ENCODE assay signal across 18 cellular contexts in the genomic region with DNA sequence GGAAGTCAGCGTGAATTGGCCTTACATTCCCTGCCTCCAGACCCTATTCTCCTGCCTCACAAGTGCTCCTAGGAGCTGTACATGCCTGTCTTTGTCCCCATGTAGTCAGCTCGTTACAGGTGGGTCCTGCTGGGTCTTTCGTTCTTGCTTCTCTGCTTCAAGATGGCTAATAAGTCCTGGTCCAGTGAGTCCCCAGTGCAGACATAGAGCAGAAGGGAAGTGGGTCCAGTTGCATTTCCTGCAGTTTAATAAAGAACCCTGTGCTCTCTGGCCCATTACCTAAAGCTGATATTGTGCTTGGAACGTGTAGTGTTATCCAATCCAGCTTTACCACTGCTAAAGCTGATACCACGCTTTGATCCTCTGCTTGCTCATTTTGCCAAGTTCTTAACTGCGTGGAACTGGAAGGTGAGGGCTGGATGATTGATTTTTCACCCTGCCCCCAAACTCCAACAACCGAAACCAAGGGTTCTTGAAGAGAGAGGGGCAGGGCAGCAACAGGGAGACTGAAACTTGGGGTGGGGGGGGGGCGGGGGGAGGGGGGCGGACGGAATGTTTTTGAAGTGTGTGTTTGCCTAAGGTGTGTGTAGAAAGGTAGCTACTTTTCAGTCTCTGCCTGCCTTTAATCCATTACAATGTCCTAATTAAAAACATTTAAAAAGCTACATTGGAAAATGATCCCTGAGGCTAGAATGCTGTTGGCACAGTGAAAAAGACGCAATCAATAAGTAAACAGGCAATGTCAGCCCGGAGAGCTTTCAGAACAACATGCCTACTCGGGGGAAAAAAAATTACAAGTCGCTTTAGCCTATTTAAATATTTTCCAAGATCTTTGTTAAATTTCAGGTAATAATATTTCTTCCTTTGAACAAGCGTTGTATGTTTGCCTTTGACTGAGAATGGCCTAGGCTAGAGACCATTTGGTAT. TPM values are rescaled to one million over a fixed set of nuclear protein-coding genes. Genes with fewer than 3 reads are reported as not detected.
DNase-seq lines count a peak whose midpoint lies in the region; ATAC-seq and TF ChIP-seq lines count a peak whose summit lies in the region.
"Had no signal": no experiment of that assay in that cellular context is flagged by ENCODE, and none has a peak within 500 bp of the region (broad histone marks: within the 10 kb centered on the region; RNA-seq: fewer than 3 reads in every experiment).

No MANE protein-coding gene starts in this region.

- H3K4me3 Mint-ChIP-seq in stimulated activated memory B cell treated with anti-CD40 and anti-IgM and Interleukin-4, amounts not matched to agents 10 μg/mL and 1 μg/mL and 100 μg/mL, for 72 hours = no peak overlapping the region
- H3K4me3 Mint-ChIP-seq in MCF 10A (ENCODE audit: unreplicated experiment) = no peak overlapping the region
- H3K4me3 Mint-ChIP-seq: activated CD4-positive, alpha-beta T cell treated with anti-CD3 and anti-CD28 coated beads for 36 hours; activated T-helper 1 cell treated with anti-CD3 and anti-CD28 coated beads, Interleukin-12 subunit alpha, Interleukin-12 subunit beta, Interleukin-2, Interleukin-4 antibody, amounts not matched to agents 30 ng/mL and 10 ng/mL and 1 ng/mL, durations not matched to agents 14 hours and 24 hours and 36 hours had no signal

- H3K27me3 Mint-ChIP-seq in stimulated activated memory B cell treated with anti-CD40 and anti-IgM and Interleukin-4, amounts not matched to agents 10 μg/mL and 1 μg/mL and 100 μg/mL, for 72 hours = no peaks in the 10 kb centered on the region
- no peaks in the 10 kb centered on the region for H3K27me3 Mint-ChIP-seq in MCF 10A (ENCODE audit: insufficient read depth, unreplicated experiment)
- H3K27me3 Mint-ChIP-seq: activated CD4-positive, alpha-beta T cell treated with anti-CD3 and anti-CD28 coated beads for 36 hours had no signal

- POLR2A ChIA-PET in MCF 10A (lab: Yijun Ruan, JAX) = no interaction called here

- DNase-seq in NCI-H748 (lab: John Stamatoyannopoulos, UW; ENCODE audit: unreplicated experiment) = peak; percentile 16
- no peak for DNase-seq in NCI-H748 treated with DMSO at 0.1 percent for 48 hours (lab: John Stamatoyannopoulos, UW)
- DNase-seq in NCI-H1417 (lab: John Stamatoyannopoulos, UW) = peak; percentile 26 to 88 (median 62)
- DNase-seq in left lung = peak in 1 of 2 donors; percentile 48
- no peak for DNase-seq in MCF 10A (ENCODE audit: unreplicated experiment)
- DNase-seq in cerebellum (ENCODE audit: low spot score) = no peak
- DNase-seq: activated CD4-positive, alpha-beta T cell treated with anti-CD3 and anti-CD28 coated beads for 36 hours; amygdala; GF-D8; NCI-H2029; NK-92 treated with Interleukin-12 subunit alpha and Interleukin-12 subunit beta, amount 100 ng/mL, for 24 hours; ovary; SHP77; substantia nigra; T-helper 2 cell had no signal

- H3K9me3 Mint-ChIP-seq in stimulated activated memory B cell treated with anti-CD40 and anti-IgM and Interleukin-4, amounts not matched to agents 10 μg/mL and 1 μg/mL and 100 μg/mL, for 72 hours = peaks cover 5% of the 10 kb centered on the region
- H3K9me3 Mint-ChIP-seq in MCF 10A (ENCODE audit: unreplicated experiment) = no peaks in the 10 kb centered on the region

- intact Hi-C loops in left lung (cut with DNase I) (no loop called here), MCF 10A (cut with micrococcal nuclease) (no loop called here)

- H3K9me3 ChIP-seq in left lung = no peaks in the 10 kb centered on the region
- H3K9me3 ChIP-seq: ovary had no signal

- H3K4me3 ChIP-seq in left lung = no peak overlapping the region
- H3K4me3 ChIP-seq: ovary had no signal

- peaks cover 52% of the 10 kb centered on the region for H3K36me3 Mint-ChIP-seq in stimulated activated memory B cell treated with anti-CD40 and anti-IgM and Interleukin-4, amounts not matched to agents 10 μg/mL and 1 μg/mL and 100 μg/mL, for 72 hours
- no peaks in the 10 kb centered on the region for H3K36me3 Mint-ChIP-seq in MCF 10A (ENCODE audit: insufficient read depth, unreplicated experiment)

- CTCF ChIA-PET in MCF 10A (lab: Yijun Ruan, JAX) = interaction anchor here (0.6 kb wide), 1 partner anchor 20 kb away, joined by 3 read pairs; no protein-coding TSS in a partner anchor

- no peaks in the 10 kb centered on the region for H3K27me3 ChIP-seq in left lung
- H3K27me3 ChIP-seq: ovary had no signal

- no peaks in the 10 kb centered on the region for H3K36me3 ChIP-seq in left lung
- H3K36me3 ChIP-seq: ovary had no signal

- H3K4me1 Mint-ChIP-seq in stimulated activated memory B cell treated with anti-CD40 and anti-IgM and Interleukin-4, amounts not matched to agents 10 μg/mL and 1 μg/mL and 100 μg/mL, for 72 hours = peaks cover 66% of the 10 kb centered on the region
- H3K4me1 Mint-ChIP-seq in MCF 10A (ENCODE audit: insufficient read depth, unreplicated experiment) = peaks cover 11% of the 10 kb centered on the region

- peaks cover 8 to 19% of the 10 kb centered on the region in 2 donors for H3K4me1 ChIP-seq in left lung

- peak overlapping the region; percentile 91 for H3K27ac Mint-ChIP-seq in stimulated activated memory B cell treated with anti-CD40 and anti-IgM and Interleukin-4, amounts not matched to agents 10 μg/mL and 1 μg/mL and 100 μg/mL, for 72 hours
- H3K27ac Mint-ChIP-seq in MCF 10A (ENCODE audit: low read depth, unreplicated experiment) = no peak overlapping the region

- TF ChIP-seq CTCF in left lung (IDR thresholded peaks at IDR 0.05) = no peak
- no peak for TF ChIP-seq CTCF in MCF 10A (IDR thresholded peaks at IDR 0.05; ENCODE audit: unreplicated experiment)

- ATAC-seq in left lung (peak; percentile 72), SK-N-SH treated with all-trans-retinoic acid at 6 μM for 48 hours (no peak)
- ATAC-seq in stimulated activated memory B cell treated with anti-CD40 and anti-IgM and Interleukin-4, amounts not matched to agents 10 μg/mL and 1 μg/mL and 100 μg/mL, for 72 hours = peak; percentile 57
- ATAC-seq: activated CD4-positive, alpha-beta T cell treated with anti-CD3 and anti-CD28 coated beads for 36 hours had no signal

- H3K27ac ChIP-seq in left lung = peak overlapping the region; percentile 76 to 80
- H3K27ac ChIP-seq: ovary had no signal

- BruUV-seq in MCF 10A (replicated peaks; lab: Mats Ljungman, UMichigan) = no TSS peak

TF ChIP-seq in SK-N-SH treated with all-trans-retinoic acid at 6 μM for 48 hours, 23 proteins besides CTCF, POLR2A, EP300 and RAD21:
- no peak for TF ChIP-seq BACH2 (CRISPR knock-in tag; IDR thresholded peaks at IDR 0.05; ENCODE audit: borderline replicate concordance)
- TF ChIP-seq, protein P1, sequence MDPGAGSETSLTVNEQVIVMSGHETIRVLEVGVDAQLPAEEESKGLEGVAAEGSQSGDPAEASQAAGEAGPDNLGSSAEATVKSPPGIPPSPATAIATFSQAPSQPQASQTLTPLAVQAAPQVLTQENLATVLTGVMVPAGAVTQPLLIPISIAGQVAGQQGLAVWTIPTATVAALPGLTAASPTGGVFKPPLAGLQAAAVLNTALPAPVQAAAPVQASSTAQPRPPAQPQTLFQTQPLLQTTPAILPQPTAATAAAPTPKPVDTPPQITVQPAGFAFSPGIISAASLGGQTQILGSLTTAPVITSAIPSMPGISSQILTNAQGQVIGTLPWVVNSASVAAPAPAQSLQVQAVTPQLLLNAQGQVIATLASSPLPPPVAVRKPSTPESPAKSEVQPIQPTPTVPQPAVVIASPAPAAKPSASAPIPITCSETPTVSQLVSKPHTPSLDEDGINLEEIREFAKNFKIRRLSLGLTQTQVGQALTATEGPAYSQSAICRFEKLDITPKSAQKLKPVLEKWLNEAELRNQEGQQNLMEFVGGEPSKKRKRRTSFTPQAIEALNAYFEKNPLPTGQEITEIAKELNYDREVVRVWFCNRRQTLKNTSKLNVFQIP (CRISPR knock-in tag; IDR thresholded peaks at IDR 0.05; ENCODE audit: borderline replicate concordance, low read depth) = no peak

RNA-seq across cellular contexts. Expression of a gene that starts 46.3 kb away (rescaled TPM):
- total RNA-seq in left lung (100 to 1,000 TPM; 225 to 356 TPM), MCF 10A (2022) (28.5 and 31.5 TPM in 2 replicates), cerebellum (194 TPM)

Comparison
In these comparisons a context has a peak if more than half of its experiments do, and no peak if none do; other contexts are left out.
1. DNase-seq: peak in NCI-H748 (single experiment) and NCI-H1417 (3 of 3); none in NCI-H748 treated with DMSO at 0.1 percent for 48 hours (single experiment), MCF 10A (single experiment) and cerebellum (single experiment).